1 cellular context compared by ENCODE assay signal in genomic region chr22:19912236-19912999, GRCh38.
TF ChIP-seq lines count a peak whose summit lies in the region.

No MANE protein-coding gene starts in this region.

TF ChIP-seq in HepG2, 621 proteins besides CTCF, POLR2A, EP300 and RAD21:
- no peak for TF ChIP-seq ZNF253 (CRISPR knock-in tag; IDR thresholded peaks at IDR 0.05; ENCODE audit: borderline replicate concordance)
- TF ChIP-seq, protein P1, sequence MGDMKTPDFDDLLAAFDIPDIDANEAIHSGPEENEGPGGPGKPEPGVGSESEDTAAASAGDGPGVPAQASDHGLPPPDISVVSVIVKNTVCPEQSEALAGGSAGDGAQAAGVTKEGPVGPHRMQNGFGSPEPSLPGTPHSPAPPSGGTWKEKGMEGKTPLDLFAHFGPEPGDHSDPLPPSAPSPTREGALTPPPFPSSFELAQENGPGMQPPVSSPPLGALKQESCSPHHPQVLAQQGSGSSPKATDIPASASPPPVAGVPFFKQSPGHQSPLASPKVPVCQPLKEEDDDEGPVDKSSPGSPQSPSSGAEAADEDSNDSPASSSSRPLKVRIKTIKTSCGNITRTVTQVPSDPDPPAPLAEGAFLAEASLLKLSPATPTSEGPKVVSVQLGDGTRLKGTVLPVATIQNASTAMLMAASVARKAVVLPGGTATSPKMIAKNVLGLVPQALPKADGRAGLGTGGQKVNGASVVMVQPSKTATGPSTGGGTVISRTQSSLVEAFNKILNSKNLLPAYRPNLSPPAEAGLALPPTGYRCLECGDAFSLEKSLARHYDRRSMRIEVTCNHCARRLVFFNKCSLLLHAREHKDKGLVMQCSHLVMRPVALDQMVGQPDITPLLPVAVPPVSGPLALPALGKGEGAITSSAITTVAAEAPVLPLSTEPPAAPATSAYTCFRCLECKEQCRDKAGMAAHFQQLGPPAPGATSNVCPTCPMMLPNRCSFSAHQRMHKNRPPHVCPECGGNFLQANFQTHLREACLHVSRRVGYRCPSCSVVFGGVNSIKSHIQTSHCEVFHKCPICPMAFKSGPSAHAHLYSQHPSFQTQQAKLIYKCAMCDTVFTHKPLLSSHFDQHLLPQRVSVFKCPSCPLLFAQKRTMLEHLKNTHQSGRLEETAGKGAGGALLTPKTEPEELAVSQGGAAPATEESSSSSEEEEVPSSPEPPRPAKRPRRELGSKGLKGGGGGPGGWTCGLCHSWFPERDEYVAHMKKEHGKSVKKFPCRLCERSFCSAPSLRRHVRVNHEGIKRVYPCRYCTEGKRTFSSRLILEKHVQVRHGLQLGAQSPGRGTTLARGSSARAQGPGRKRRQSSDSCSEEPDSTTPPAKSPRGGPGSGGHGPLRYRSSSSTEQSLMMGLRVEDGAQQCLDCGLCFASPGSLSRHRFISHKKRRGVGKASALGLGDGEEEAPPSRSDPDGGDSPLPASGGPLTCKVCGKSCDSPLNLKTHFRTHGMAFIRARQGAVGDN (CRISPR knock-in tag; IDR thresholded peaks at IDR 0.05) = 0 out of 2 replicates have a peak, but pooled peaks have one; percentile 8
- peak; percentile 41 for TF ChIP-seq STAG1 (CRISPR knock-in tag; IDR thresholded peaks at IDR 0.05)
- TF ChIP-seq, protein P2, sequence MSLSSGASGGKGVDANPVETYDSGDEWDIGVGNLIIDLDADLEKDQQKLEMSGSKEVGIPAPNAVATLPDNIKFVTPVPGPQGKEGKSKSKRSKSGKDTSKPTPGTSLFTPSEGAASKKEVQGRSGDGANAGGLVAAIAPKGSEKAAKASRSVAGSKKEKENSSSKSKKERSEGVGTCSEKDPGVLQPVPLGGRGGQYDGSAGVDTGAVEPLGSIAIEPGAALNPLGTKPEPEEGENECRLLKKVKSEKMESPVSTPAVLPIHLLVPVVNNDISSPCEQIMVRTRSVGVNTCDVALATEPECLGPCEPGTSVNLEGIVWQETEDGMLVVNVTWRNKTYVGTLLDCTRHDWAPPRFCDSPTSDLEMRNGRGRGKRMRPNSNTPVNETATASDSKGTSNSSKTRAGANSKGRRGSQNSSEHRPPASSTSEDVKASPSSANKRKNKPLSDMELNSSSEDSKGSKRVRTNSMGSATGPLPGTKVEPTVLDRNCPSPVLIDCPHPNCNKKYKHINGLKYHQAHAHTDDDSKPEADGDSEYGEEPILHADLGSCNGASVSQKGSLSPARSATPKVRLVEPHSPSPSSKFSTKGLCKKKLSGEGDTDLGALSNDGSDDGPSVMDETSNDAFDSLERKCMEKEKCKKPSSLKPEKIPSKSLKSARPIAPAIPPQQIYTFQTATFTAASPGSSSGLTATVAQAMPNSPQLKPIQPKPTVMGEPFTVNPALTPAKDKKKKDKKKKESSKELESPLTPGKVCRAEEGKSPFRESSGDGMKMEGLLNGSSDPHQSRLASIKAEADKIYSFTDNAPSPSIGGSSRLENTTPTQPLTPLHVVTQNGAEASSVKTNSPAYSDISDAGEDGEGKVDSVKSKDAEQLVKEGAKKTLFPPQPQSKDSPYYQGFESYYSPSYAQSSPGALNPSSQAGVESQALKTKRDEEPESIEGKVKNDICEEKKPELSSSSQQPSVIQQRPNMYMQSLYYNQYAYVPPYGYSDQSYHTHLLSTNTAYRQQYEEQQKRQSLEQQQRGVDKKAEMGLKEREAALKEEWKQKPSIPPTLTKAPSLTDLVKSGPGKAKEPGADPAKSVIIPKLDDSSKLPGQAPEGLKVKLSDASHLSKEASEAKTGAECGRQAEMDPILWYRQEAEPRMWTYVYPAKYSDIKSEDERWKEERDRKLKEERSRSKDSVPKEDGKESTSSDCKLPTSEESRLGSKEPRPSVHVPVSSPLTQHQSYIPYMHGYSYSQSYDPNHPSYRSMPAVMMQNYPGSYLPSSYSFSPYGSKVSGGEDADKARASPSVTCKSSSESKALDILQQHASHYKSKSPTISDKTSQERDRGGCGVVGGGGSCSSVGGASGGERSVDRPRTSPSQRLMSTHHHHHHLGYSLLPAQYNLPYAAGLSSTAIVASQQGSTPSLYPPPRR (CRISPR knock-in tag; IDR thresholded peaks at IDR 0.05; ENCODE audit: borderline replicate concordance) = no peak
